28 cellular contexts compared by ENCODE assay signal in genomic region chr3:81311321-81311720, GRCh38.
"Had no signal": no experiment of that assay in that cellular context is flagged by ENCODE, and none has a peak within 500 bp of the region (broad histone marks: within the 10 kb centered on the region; RNA-seq: fewer than 3 reads in every experiment).

No MANE protein-coding gene starts in this region.

- H3K9me3 Mint-ChIP-seq: nephron; stimulated activated naive CD8-positive, alpha-beta T cell treated with anti-CD3 and anti-CD28 coated beads, Interleukin-15, Interleukin-2, amounts not matched to agents 100 ng/mL and 50 ng/mL, for 24 hours had no signal

- H3K36me3 Mint-ChIP-seq: immature natural killer cell; stimulated activated effector memory CD8-positive, alpha-beta T cell treated with anti-CD3 and anti-CD28 coated beads, Interleukin-12 subunit alpha, Interleukin-12 subunit beta, amount 100 ng/mL, for 72 hours had no signal

- H3K4me1 Mint-ChIP-seq: immature natural killer cell; naive thymus-derived CD8-positive, alpha-beta T cell; nephron; neural crest cell; stimulated activated effector memory CD8-positive, alpha-beta T cell treated with anti-CD3 and anti-CD28 coated beads, Interleukin-12 subunit alpha, Interleukin-12 subunit beta, amount 100 ng/mL, for 72 hours had no signal

- H3K27ac Mint-ChIP-seq: immature natural killer cell; naive thymus-derived CD8-positive, alpha-beta T cell; nephron; stimulated activated effector memory CD8-positive, alpha-beta T cell treated with anti-CD3 and anti-CD28 coated beads, Interleukin-12 subunit alpha, Interleukin-12 subunit beta, amount 100 ng/mL, for 72 hours; stimulated activated naive CD8-positive, alpha-beta T cell treated with anti-CD3 and anti-CD28 coated beads, Interleukin-15, Interleukin-2, amounts not matched to agents 100 ng/mL and 50 ng/mL, for 24 hours had no signal

- DNase-seq: hypothalamus; immature natural killer cell; kidney; left colon; left lung; lower lobe of right lung; mammary epithelial cell; mesenchymal stem cell; naive thymus-derived CD8-positive, alpha-beta T cell; nucleus accumbens; pancreas; posterior cingulate gyrus; retina; right cardiac atrium; sigmoid colon; small intestine; spleen; stimulated activated CD4-positive, alpha-beta T cell treated with anti-CD3 and anti-CD28 coated beads, Interleukin-4, amount 100 ng/mL, for 24 hours; stimulated activated naive CD4-positive, alpha-beta T cell; tibial artery; trophoblast cell; upper lobe of right lung had no signal

- ATAC-seq: left colon; lower lobe of right lung; naive thymus-derived CD8-positive, alpha-beta T cell; pancreas; right cardiac atrium; stimulated activated effector memory CD8-positive, alpha-beta T cell treated with anti-CD3 and anti-CD28 coated beads, Interleukin-12 subunit alpha, Interleukin-12 subunit beta, amount 100 ng/mL, for 72 hours; upper lobe of right lung had no signal

- H3K27me3 Mint-ChIP-seq: naive thymus-derived CD8-positive, alpha-beta T cell; stimulated activated naive CD8-positive, alpha-beta T cell treated with anti-CD3 and anti-CD28 coated beads, Interleukin-15, Interleukin-2, amounts not matched to agents 100 ng/mL and 50 ng/mL, for 24 hours had no signal

- FAIRE-seq: islet of Langerhans, kidney, pancreas, small intestine, urothelium cell line had no signal

- H3K4me3 Mint-ChIP-seq: immature natural killer cell; naive thymus-derived CD8-positive, alpha-beta T cell; nephron; neural crest cell; stimulated activated effector memory CD8-positive, alpha-beta T cell treated with anti-CD3 and anti-CD28 coated beads, Interleukin-12 subunit alpha, Interleukin-12 subunit beta, amount 100 ng/mL, for 72 hours; stimulated activated naive CD8-positive, alpha-beta T cell treated with anti-CD3 and anti-CD28 coated beads, Interleukin-15, Interleukin-2, amounts not matched to agents 100 ng/mL and 50 ng/mL, for 24 hours had no signal
